ENCODE assay signal across 8 cellular contexts in genomic region chr2:174039551-174040416, GRCh38.
DNase-seq lines count a peak whose midpoint lies in the region; ATAC-seq and TF ChIP-seq lines count a peak whose summit lies in the region.

No MANE protein-coding gene starts in this region.

- H3K27ac ChIP-seq in DOHH2 (ENCODE audit: low read depth, low read length) (peak overlapping the region; percentile 38; the same call in 1 of the 2 replicates), RWPE2 (ENCODE audit: poor library complexity, severe bottlenecking) (peak overlapping the region; percentile 62), neutrophil (peak overlapping the region; percentile 99), subcutaneous abdominal adipose tissue (ENCODE audit: low read depth, low read length) (peak overlapping the region; percentile 82)

- TF ChIP-seq RAD21 in Ishikawa (IDR thresholded peaks at IDR 0.05; ENCODE audit: low read depth), result peak; percentile 72

- no peaks in the 10 kb centered on the region for H3F3A ChIP-seq in DOHH2 (ENCODE audit: control insufficient read depth, insufficient read depth)

- H3K9me3 ChIP-seq in DOHH2 (ENCODE audit: control insufficient read depth, insufficient read depth, low read length), result no peaks in the 10 kb centered on the region
- H3K9me3 ChIP-seq in RWPE2 (ENCODE audit: severe bottlenecking), result no peaks in the 10 kb centered on the region
- H3K9me3 ChIP-seq in neutrophil, result no peaks in the 10 kb centered on the region
- no peaks in the 10 kb centered on the region for H3K9me3 ChIP-seq in subcutaneous abdominal adipose tissue (ENCODE audit: control insufficient read depth in 5 of 5, low read length in 5 of 5)

- TF ChIP-seq EP300 in Ishikawa (IDR thresholded peaks at IDR 0.05; ENCODE audit: borderline replicate concordance), result no peak

- no peaks in the 10 kb centered on the region for H3K27me3 ChIP-seq in DOHH2 (ENCODE audit: control insufficient read depth, low read length)
- no peaks in the 10 kb centered on the region for H3K27me3 ChIP-seq in RWPE2 (ENCODE audit: insufficient read depth, poor library complexity, severe bottlenecking)
- no peaks in the 10 kb centered on the region for H3K27me3 ChIP-seq in neutrophil
- no peaks in the 10 kb centered on the region for H3K27me3 ChIP-seq in subcutaneous abdominal adipose tissue (ENCODE audit: control insufficient read depth in 5 of 5, insufficient read depth in 4 of 5, low read length in 5 of 5)

- H3K36me3 ChIP-seq in DOHH2 (ENCODE audit: control insufficient read depth, low read length), result no peaks in the 10 kb centered on the region
- H3K36me3 ChIP-seq in RWPE2 (ENCODE audit: low read depth), result no peaks in the 10 kb centered on the region
- no peaks in the 10 kb centered on the region for H3K36me3 ChIP-seq in neutrophil
- H3K36me3 ChIP-seq in subcutaneous abdominal adipose tissue (ENCODE audit: control insufficient read depth in 5 of 5, insufficient read depth in 5 of 5, low read length in 5 of 5), result no peaks in the 10 kb centered on the region

- DNase-seq in RWPE2 (ENCODE audit: low spot score), result peak; percentile 81
- peak; percentile 77 for DNase-seq in activated T-helper 9 cell treated with anti-CD3 and anti-CD28 coated beads, Interleukin-2, amount 50 U/mL, for 16 hours (ENCODE audit: low read depth)
- DNase-seq in foreskin fibroblast, result peak; percentile 89 to 96

- peaks cover 8% of the 10 kb centered on the region for H3K4me1 ChIP-seq in DOHH2 (ENCODE audit: control insufficient read depth, low read length)
- H3K4me1 ChIP-seq in RWPE2 (ENCODE audit: insufficient read depth, poor library complexity, severe bottlenecking), result peaks cover 17% of the 10 kb centered on the region
- peaks cover 51 to 57% of the 10 kb centered on the region in 2 experiments for H3K4me1 ChIP-seq in neutrophil (ENCODE audit: control insufficient read depth in 1 of 2, insufficient read depth in 1 of 2, low read depth in 1 of 2, low read length in 1 of 2)
- H3K4me1 ChIP-seq in subcutaneous abdominal adipose tissue (ENCODE audit: control insufficient read depth in 5 of 5, insufficient read depth in 5 of 5, low read length in 5 of 5), result peaks cover 6 to 45% (median 38%) of the 10 kb centered on the region in 5 donors

- peak; percentile 83 for TF ChIP-seq CTCF in DOHH2 (IDR thresholded peaks at IDR 0.05; ENCODE audit: low read depth, low read length, poor library complexity, severe bottlenecking)
- TF ChIP-seq CTCF in RWPE2 (IDR thresholded peaks at IDR 0.05; ENCODE audit: poor library complexity, severe bottlenecking), result peak; percentile 91
- TF ChIP-seq CTCF in foreskin fibroblast (IDR thresholded peaks at IDR 0.05; ENCODE audit: low read depth, low read length), result peak; percentile 85
- TF ChIP-seq CTCF in neutrophil (IDR thresholded peaks at IDR 0.05), result peak; percentile 97

- H3K4me2 ChIP-seq in DOHH2 (ENCODE audit: low read length), result peak overlapping the region; percentile 75

- no peaks in the 10 kb centered on the region for H3K79me2 ChIP-seq in DOHH2 (ENCODE audit: control insufficient read depth, low read length)

- H3K4me3 ChIP-seq in DOHH2 (ENCODE audit: low read length), result peak overlapping the region; percentile 57
- no peak overlapping the region for H3K4me3 ChIP-seq in RWPE2 (ENCODE audit: severe bottlenecking)
- H3K4me3 ChIP-seq in foreskin fibroblast (ENCODE audit: low read depth in 1 of 2, low read length in 2 of 2), result no peak overlapping the region
- peak overlapping the region; percentile 39 to 44 for H3K4me3 ChIP-seq in neutrophil (ENCODE audit: low read depth in 1 of 2, low read length in 1 of 2)
- H3K4me3 ChIP-seq in subcutaneous abdominal adipose tissue (ENCODE audit: low read depth in 1 of 5, low read length in 5 of 5), result peak overlapping the region in 4 of 5 donors; percentile 41 to 69 (median 46)

- no peaks in the 10 kb centered on the region for H3K9me2 ChIP-seq in DOHH2 (replicated peaks; ENCODE audit: control insufficient read depth, low read length)

- peak overlapping the region in 3 of 5 donors; percentile 46 to 71 (median 60) for H3K9ac ChIP-seq in subcutaneous abdominal adipose tissue (ENCODE audit: low read length in 5 of 5)

- ATAC-seq in GM21619 (IDR thresholded peaks at IDR 0.05; ENCODE audit: unreplicated experiment) (peak; percentile 83), RWPE2 (ENCODE audit: low read depth) (peak; percentile 88)

- no peaks in the 10 kb centered on the region for H4K20me1 ChIP-seq in DOHH2 (ENCODE audit: control insufficient read depth, insufficient read depth, low read depth, low read length)

TF ChIP-seq in Ishikawa, 13 proteins besides CTCF, POLR2A, EP300 and RAD21:
- TF ChIP-seq EGR1 (IDR thresholded peaks at IDR 0.05), result no peak
- TF ChIP-seq, protein P1, sequence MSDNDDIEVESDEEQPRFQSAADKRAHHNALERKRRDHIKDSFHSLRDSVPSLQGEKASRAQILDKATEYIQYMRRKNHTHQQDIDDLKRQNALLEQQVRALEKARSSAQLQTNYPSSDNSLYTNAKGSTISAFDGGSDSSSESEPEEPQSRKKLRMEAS (IDR thresholded peaks at IDR 0.05), result no peak
- TF ChIP-seq ZBTB7A (IDR thresholded peaks at IDR 0.05; ENCODE audit: low read depth), result no peak
- TF ChIP-seq REST (IDR thresholded peaks at IDR 0.05; ENCODE audit: low read depth), result no peak
- TF ChIP-seq USF1 (IDR thresholded peaks at IDR 0.05), result no peak
- no peak for TF ChIP-seq TCF12 (IDR thresholded peaks at IDR 0.05; ENCODE audit: low read depth)
- no peak for TF ChIP-seq TEAD4 (IDR thresholded peaks at IDR 0.05)
- TF ChIP-seq TAF1 (IDR thresholded peaks at IDR 0.05; ENCODE audit: low read depth), result no peak

Comparison
In these comparisons a context has a peak if more than half of its experiments do, and no peak if none do; other contexts are left out.
1. H3K27ac ChIP-seq: peak in every context shown above with its lines; median percentile 99 in neutrophil; 82 in subcutaneous abdominal adipose tissue; 62 in RWPE2; 38 in DOHH2.
2. H3K4me3 ChIP-seq: peak in DOHH2 (single experiment), neutrophil (2 of 2) and subcutaneous abdominal adipose tissue (4 of 5); none in RWPE2 (single experiment) and foreskin fibroblast (0 of 2).
3. Peak in every context shown above with its lines, with median percentiles within 50 percentile points of each other: CTCF ChIP-seq and DNase-seq.